In genomic region chr9:135848341-135849047, GRCh38 we compare ENCODE assay signal across 1 cellular context.
TF ChIP-seq lines count a peak whose summit lies in the region.

No MANE protein-coding gene starts in this region.

TF ChIP-seq in K562, 482 proteins besides CTCF, POLR2A, EP300 and RAD21:
- no peak for TF ChIP-seq TEAD2 (tag; IDR thresholded peaks at IDR 0.05)
- no peak for TF ChIP-seq ZNF274 (IDR thresholded peaks at IDR 0.05; ENCODE audit: borderline replicate concordance, low read depth, low read length)
- no peak for TF ChIP-seq YBX1 (IDR thresholded peaks at IDR 0.05)
- no peak for TF ChIP-seq EZH2 (IDR thresholded peaks at IDR 0.05; ENCODE audit: borderline replicate concordance, low read depth, low read length)
